14 cellular contexts compared by ENCODE assay signal in the genomic region with DNA sequence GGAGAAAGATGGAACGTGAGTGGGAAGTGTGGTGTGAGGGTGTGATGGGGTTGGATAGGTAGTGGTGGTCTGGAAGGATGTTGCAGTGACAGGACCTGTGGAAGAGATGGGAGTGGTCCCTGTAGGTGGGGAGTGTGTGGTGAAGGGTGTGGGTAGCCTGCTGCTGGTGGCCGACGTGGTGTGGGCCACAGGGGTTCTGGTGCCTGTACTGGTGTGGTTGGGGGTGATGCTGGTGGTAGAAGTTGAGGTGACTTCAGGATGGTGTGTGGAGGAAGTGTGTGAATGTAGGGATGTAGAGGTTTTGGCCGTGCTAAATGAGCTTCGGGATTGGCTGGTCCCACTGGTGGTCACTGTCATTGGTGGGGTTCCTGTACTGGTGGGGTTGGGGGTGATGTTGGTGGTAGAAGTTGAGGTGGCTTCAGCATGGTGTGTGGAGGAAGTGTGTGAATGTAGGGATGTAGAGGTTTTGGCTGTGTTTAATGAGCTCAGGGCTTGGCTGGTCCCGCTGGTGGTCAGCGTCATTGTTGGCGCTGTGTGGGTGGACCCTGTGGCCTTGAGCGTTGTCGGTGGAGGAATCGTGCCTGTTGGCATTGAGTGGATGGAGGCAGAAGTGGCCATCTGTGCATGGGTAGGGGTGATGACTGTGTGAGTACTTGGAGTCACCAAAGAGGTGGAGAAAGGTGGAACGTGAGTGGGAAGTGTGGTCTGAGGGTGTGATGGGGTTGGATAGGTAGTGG. TPM values are rescaled to one million over a fixed set of nuclear protein-coding genes. Genes with fewer than 3 reads are reported as not detected.
DNase-seq lines count a peak whose midpoint lies in the region; ATAC-seq, FAIRE-seq and TF ChIP-seq lines count a peak whose summit lies in the region.
"Had no signal": no experiment of that assay in that cellular context is flagged by ENCODE, and none has a peak within 500 bp of the region (broad histone marks: within the 10 kb centered on the region; RNA-seq: fewer than 3 reads in every experiment).

No MANE protein-coding gene starts in this region.

- FAIRE-seq in pancreas (lab: Jason Lieb, UNC): no peak

- H2AFZ ChIP-seq in PC-3 (ENCODE audit: low read length): no peak overlapping the region

- H3K9me2 ChIP-seq in PC-3 (replicated peaks; ENCODE audit: low read length): no peaks in the 10 kb centered on the region
- H3K9me2 ChIP-seq: SK-N-SH had no signal

- peak; percentile 26 for ATAC-seq in PC-3
- peak; percentile 8 to 25 (median 16) for ATAC-seq in pancreas
- no peak for ATAC-seq in HG02678 (IDR thresholded peaks at IDR 0.05; ENCODE audit: unreplicated experiment)

- H3K4me1 ChIP-seq in PC-3 (ENCODE audit: insufficient read depth, low read length) (no peaks in the 10 kb centered on the region), pancreas (peaks cover 3 to 5% (median 4%) of the 10 kb centered on the region in 3 donors)
- H3K4me1 ChIP-seq: esophagus squamous epithelium had no signal

- no peak overlapping the region for H3K4me2 ChIP-seq in PC-3 (ENCODE audit: low read length)
- H3K4me2 ChIP-seq: SK-N-SH had no signal

- H3K9me3 ChIP-seq in PC-3 (ENCODE audit: low read length) (0 out of 2 replicates have a peak, but pooled peaks cover 2% of the 10 kb centered on the region), pancreas (no peaks in the 10 kb centered on the region)
- H3K9me3 ChIP-seq: esophagus squamous epithelium, SK-N-SH had no signal

- no TSS peak for BruUV-seq in PC-3 (replicated peaks; lab: Mats Ljungman, UMichigan)

- no peaks in the 10 kb centered on the region for H3K79me2 ChIP-seq in PC-3 (ENCODE audit: low read length)

- DNase-seq in EH (ENCODE audit: low read depth) (peak; percentile 7), PC-3 (peak; percentile 12), glomerular visceral epithelial cell (ENCODE audit: extremely low spot score) (peak; percentile 10), pancreas (peak in 2 of 6 donors; percentile 50 to 74), NCI-H128 (lab: John Stamatoyannopoulos, UW; ENCODE audit: unreplicated experiment) (no peak), NOMO-1 treated with dmso at 0.1 percent for 144 hours (lab: John Stamatoyannopoulos, UW; ENCODE audit: unreplicated experiment) (no peak), NCI-H2029 (lab: John Stamatoyannopoulos, UW) (no peak)
- DNase-seq: activated CD4-positive, alpha-beta T cell treated with anti-CD3 and anti-CD28 coated beads, Interleukin-2, amount 50 U/mL, for 1 hour; esophagus squamous epithelium; NCI-H524; retina; SK-N-SH had no signal

- 0 out of 2 replicates have a peak, but pooled peaks cover 3% of the 10 kb centered on the region for H3K36me3 ChIP-seq in PC-3 (ENCODE audit: low read depth, low read length)
- no peaks in the 10 kb centered on the region for H3K36me3 ChIP-seq in pancreas

- H3K9ac ChIP-seq in PC-3 (ENCODE audit: low read length): no peak overlapping the region
- H3K9ac ChIP-seq: SK-N-SH had no signal

- POLR2A ChIA-PET in PC-3 (lab: Charles Lee; ENCODE audit: unreplicated experiment): no interaction called here

- H3K4me3 ChIP-seq in PC-3 (ENCODE audit: low read length) (no peak overlapping the region), pancreas (no peak overlapping the region)
- H3K4me3 ChIP-seq: esophagus squamous epithelium had no signal

- intact Hi-C loops in PC-3 (cut with micrococcal nuclease): no loop called here
- intact Hi-C loops in pancreas (cut with DNase I): no loop called here

- no peaks in the 10 kb centered on the region for H3F3A ChIP-seq in PC-3 (ENCODE audit: low read length, unreplicated experiment)

- TF ChIP-seq CTCF in PC-3 (conservative IDR thresholded peaks at IDR 0.05; ENCODE audit: low read depth, low read length) (no peak), pancreas (IDR thresholded peaks at IDR 0.05) (no peak)

- CTCF ChIA-PET in PC-3 (lab: Charles Lee): interaction anchor here (0.5 kb wide), 1 partner anchor 264 kb away, joined by 3 read pairs; no protein-coding TSS in a partner anchor

- 83 to 86% methylated on average over 12 of the region's 12 CpGs for WGBS in pancreas, 2 donors

- no peaks in the 10 kb centered on the region for H3K27me3 ChIP-seq in PC-3 (ENCODE audit: low read length)
- H3K27me3 ChIP-seq in pancreas: no peaks in the 10 kb centered on the region
- H3K27me3 ChIP-seq: esophagus squamous epithelium had no signal

- no peak overlapping the region for H3K27ac ChIP-seq in PC-3 (ENCODE audit: low read length)
- H3K27ac ChIP-seq in pancreas: no peak overlapping the region
- H3K27ac ChIP-seq: esophagus squamous epithelium had no signal

- no peaks in the 10 kb centered on the region for H4K20me1 ChIP-seq in PC-3 (ENCODE audit: low read length)

RNA-seq across cellular contexts. Expression of a gene that starts 19.1 kb away (rescaled TPM):
- total RNA-seq in PC-3 (2014; rRNA removed): 0.18 and 0.23 TPM in 2 replicates
- total RNA-seq in pancreas: 10 to 100 TPM; 25.5 to 99.7 (median 92.2) TPM
- 100 to 1,000 TPM; 155 to 239 TPM for polyA plus RNA-seq in pancreas
- polyA plus RNA-seq: SK-N-SH had no signal

RNA-seq across cellular contexts. Expression of a gene that starts 57.2 kb away (rescaled TPM):
- 0.26 and 0.40 TPM in 2 replicates for total RNA-seq in PC-3 (2014; rRNA removed)
- total RNA-seq in pancreas: under 1 TPM in 2 of 6 donors, not detected in 4; 0.03 to 0.57 TPM
- under 1 TPM; 0.04 to 0.05 TPM for polyA plus RNA-seq in pancreas
- total RNA-seq: liver had no signal
- polyA plus RNA-seq: SK-N-SH had no signal

Comparison
In these comparisons a context has a peak if more than half of its experiments do, and no peak if none do; other contexts are left out.
1. DNase-seq: peak in EH (single experiment), PC-3 (single experiment) and glomerular visceral epithelial cell (single experiment); none in NCI-H128 (single experiment), NOMO-1 treated with dmso at 0.1 percent for 144 hours (single experiment) and NCI-H2029 (single experiment).
2. RNA of a gene that starts 19.1 kb away (total RNA-seq): 25.5 to 99.7 TPM in pancreas; 0.18 to 0.23 TPM in PC-3; every median in the first group is over 10 times any median in the second.